Comparison of ENCODE assay signal across 12 cellular contexts in the genomic region with DNA sequence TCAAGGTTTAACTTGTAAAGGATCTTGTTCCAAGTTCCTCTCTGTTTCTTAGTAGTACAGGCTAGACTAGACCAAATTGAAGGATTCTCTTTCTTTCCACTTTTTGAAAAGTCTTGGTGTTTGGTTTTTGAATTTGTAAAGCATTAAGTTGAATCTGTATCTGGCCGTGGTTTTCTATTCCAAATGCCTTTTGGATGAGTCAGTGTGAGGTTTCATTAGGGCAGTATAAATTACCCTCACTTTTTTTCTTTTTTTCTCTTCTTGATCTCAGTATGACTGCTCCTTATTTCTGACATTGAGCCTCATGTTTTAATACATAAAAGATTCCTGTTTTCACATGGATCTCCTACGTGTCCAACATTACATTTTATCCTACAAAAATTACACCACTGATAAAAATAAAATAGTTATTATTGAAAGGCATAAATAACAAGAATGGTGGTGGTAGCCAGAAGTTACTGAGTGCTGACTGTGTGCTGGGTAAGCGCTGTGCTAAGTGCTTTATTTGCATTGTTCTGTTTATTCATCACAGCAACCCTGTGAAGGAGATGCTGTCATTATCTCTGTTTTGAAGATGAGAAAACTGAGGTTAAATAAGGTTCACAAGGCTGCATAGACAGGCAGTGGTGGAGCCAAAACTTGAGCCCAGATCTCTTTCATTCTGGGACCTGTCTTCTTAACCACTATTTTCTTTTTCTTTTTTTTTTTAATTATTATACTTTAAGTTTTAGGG. TPM values are rescaled to one million over a fixed set of nuclear protein-coding genes. Genes with fewer than 3 reads are reported as not detected.
A peak's percentile ranks its signal among the peaks of the same experiment; 100 is the strongest.
DNase-seq lines count a peak whose midpoint lies in the region; ATAC-seq and TF ChIP-seq lines count a peak whose summit lies in the region.
"Had no signal": no experiment of that assay in that cellular context is flagged by ENCODE, and none has a peak within 500 bp of the region (broad histone marks: within the 10 kb centered on the region; RNA-seq: fewer than 3 reads in every experiment).

No MANE protein-coding gene starts in this region.

- no peak overlapping the region for H3K4me3 ChIP-seq in cardiac fibroblast (replicated peaks in 1 of 2; ENCODE audit: low read depth in 2 of 2, low read length in 2 of 2)
- H3K4me3 ChIP-seq: skin epidermis had no signal

- no peak for TF ChIP-seq CTCF in cardiac fibroblast (IDR thresholded peaks at IDR 0.05; ENCODE audit: low read depth, low read length)

- DNase-seq in A172 (ENCODE audit: low spot score) (peak; percentile 77), HS-5 (ENCODE audit: low read depth) (peak; percentile 67), cardiac fibroblast (ENCODE audit: low read depth in 2 of 2) (peak; percentile 75), kidney glomerular epithelial cell (lab: John Stamatoyannopoulos, UW) (peak; percentile 77), DMS79 (lab: John Stamatoyannopoulos, UW) (no peak), NCI-H146 (lab: John Stamatoyannopoulos, UW) (no peak)
- DNase-seq: activated B cell treated with CpG ODN at 0.5 μM for 24 hours; activated naive CD8-positive, alpha-beta T cell treated with anti-CD3 and anti-CD28 coated beads for 36 hours; NCI-H69 had no signal

- ATAC-seq in HG03354 (IDR thresholded peaks at IDR 0.05; ENCODE audit: poor library complexity, severe bottlenecking, unreplicated experiment) (no peak), HG03520 (IDR thresholded peaks at IDR 0.05; ENCODE audit: unreplicated experiment) (no peak)

RNA-seq across cellular contexts. Expression of gene MITF, which starts 48.3 kb away (rescaled TPM):
- 22.9 and 25.6 TPM in 2 replicates for total RNA-seq in A172 (2014; rRNA removed; shearing (Covaris generic))
- total RNA-seq: activated B cell treated with CpG ODN at 0.5 μM for 24 hours had no signal

Comparison
In these comparisons a context has a peak if more than half of its experiments do, and no peak if none do; other contexts are left out.
1. DNase-seq: peak in A172 (single experiment), HS-5 (single experiment), cardiac fibroblast (2 of 2) and kidney glomerular epithelial cell (single experiment); none in DMS79 (single experiment) and NCI-H146 (single experiment).